23 cellular contexts compared by ENCODE assay signal in genomic region chr7:98366562-98366938, GRCh38.
"Had no signal": no experiment of that assay in that cellular context is flagged by ENCODE, and none has a peak within 500 bp of the region (broad histone marks: within the 10 kb centered on the region; RNA-seq: fewer than 3 reads in every experiment).

No MANE protein-coding gene starts in this region.

- H3K27me3 ChIP-seq: cardiac muscle cell, pancreas, sigmoid colon, upper lobe of right lung had no signal

- H3K27ac ChIP-seq: cardiac muscle cell, dorsolateral prefrontal cortex, epithelial cell of prostate, neutrophil, pancreas, upper lobe of right lung, WERI-Rb-1 had no signal

- H3K4me1 ChIP-seq: sigmoid colon, upper lobe of right lung had no signal

- H3K9me3 ChIP-seq: neutrophil, pancreas, sigmoid colon, upper lobe of right lung had no signal

- H3K36me3 ChIP-seq: cardiac muscle cell, neutrophil, pancreas, sigmoid colon, upper lobe of right lung had no signal

- DNase-seq: activated CD4-positive, alpha-beta T cell treated with anti-CD3 and anti-CD28 coated beads for 48 hours; activated CD8-positive, alpha-beta T cell treated with anti-CD3 and anti-CD28 coated beads for 36 hours; activated naive CD4-positive, alpha-beta T cell; activated naive CD8-positive, alpha-beta T cell treated with anti-CD3 and anti-CD28 coated beads for 36 hours; activated T-cell treated with anti-CD3 and anti-CD28 coated beads, Interleukin-2, amount 50 U/mL, for 1 hour; amniotic stem cell; dorsolateral prefrontal cortex; foreskin fibroblast; glutamatergic neuron; kidney glomerular epithelial cell; mesenchymal stem cell; natural killer cell; sigmoid colon; stimulated activated CD4-positive, alpha-beta T cell treated with anti-CD3 and anti-CD28 coated beads, Interleukin-12 subunit alpha, Interleukin-12 subunit beta, amount 100 ng/mL, for 4 hours; stimulated activated CD4-positive, alpha-beta T cell treated with anti-CD3 and anti-CD28 coated beads, Interleukin-1b, Interleukin-23, amount 100 ng/mL, for 48 hours; stimulated activated CD8-positive, alpha-beta memory T cell treated with anti-CD3 and anti-CD28 coated beads, Interleukin-4, amount 100 ng/mL, for 48 hours; stimulated activated naive CD4-positive, alpha-beta T cell; upper lobe of right lung; WERI-Rb-1 had no signal

- H3K4me3 ChIP-seq: cardiac muscle cell, dorsolateral prefrontal cortex, pancreas, sigmoid colon, upper lobe of right lung had no signal
